8 cellular contexts compared by ENCODE assay signal in genomic region chr6:108492131-108492766, GRCh38.
DNase-seq lines count a peak whose midpoint lies in the region; ATAC-seq and TF ChIP-seq lines count a peak whose summit lies in the region.

No MANE protein-coding gene starts in this region.

- H3K27me3 ChIP-seq in sigmoid colon: no peaks in the 10 kb centered on the region

- H3K36me3 ChIP-seq in SK-N-MC (ENCODE audit: insufficient read depth, low read length): no peaks in the 10 kb centered on the region
- no peaks in the 10 kb centered on the region for H3K36me3 ChIP-seq in sigmoid colon

- no peak overlapping the region for H3K27ac Mint-ChIP-seq in mesothelial cell of epicardium

- H3K9ac ChIP-seq in SK-N-MC (ENCODE audit: insufficient read length): no peak overlapping the region

- ATAC-seq in HG03039 (IDR thresholded peaks at IDR 0.05; ENCODE audit: unreplicated experiment): no peak

- peaks cover 1% of the 10 kb centered on the region for H3K36me3 Mint-ChIP-seq in mesothelial cell of epicardium

- TF ChIP-seq POLR2A in sigmoid colon (IDR thresholded peaks at IDR 0.05): no peak

- no peaks in the 10 kb centered on the region for H3K4me1 ChIP-seq in sigmoid colon

- DNase-seq in Daoy (ENCODE audit: low read depth): peak; percentile 22
- DNase-seq in SK-N-MC (ENCODE audit: low read depth, low spot score): peak; percentile 53
- DNase-seq in fibroblast of the aortic adventitia (ENCODE audit: low read depth): peak; percentile 75
- DNase-seq in retinal pigment epithelial cell (ENCODE audit: low read depth): no peak
- no peak for DNase-seq in sigmoid colon
- no peak for DNase-seq in mesothelial cell of epicardium (ENCODE audit: low spot score in 2 of 2, unreplicated experiment in 2 of 2)

- no peaks in the 10 kb centered on the region for H3K9me3 Mint-ChIP-seq in mesothelial cell of epicardium

- no peaks in the 10 kb centered on the region for H3K27me3 Mint-ChIP-seq in mesothelial cell of epicardium (ENCODE audit: low read depth)

- H3K4me1 Mint-ChIP-seq in mesothelial cell of epicardium: no peaks in the 10 kb centered on the region

- H3K9me3 ChIP-seq in SK-N-MC (ENCODE audit: low read depth, low read length) (no peaks in the 10 kb centered on the region), sigmoid colon (no peaks in the 10 kb centered on the region)

- TF ChIP-seq CTCF in fibroblast of the aortic adventitia (IDR thresholded peaks at IDR 0.05; ENCODE audit: insufficient read depth, low read length): peak; percentile 74
- TF ChIP-seq CTCF in retinal pigment epithelial cell (conservative IDR thresholded peaks at IDR 0.05; ENCODE audit: low read depth, low read length): peak; percentile 74
- TF ChIP-seq CTCF in sigmoid colon (IDR thresholded peaks at IDR 0.05): peak in 2 of 4 experiments; percentile 34 to 44
- TF ChIP-seq CTCF in mesothelial cell of epicardium (IDR thresholded peaks at IDR 0.05; ENCODE audit: unreplicated experiment): no peak

- H3K4me3 Mint-ChIP-seq in mesothelial cell of epicardium: no peak overlapping the region

- H3K4me3 ChIP-seq in SK-N-MC (no peak overlapping the region), fibroblast of the aortic adventitia (ENCODE audit: low read depth, low read length) (no peak overlapping the region), retinal pigment epithelial cell (ENCODE audit: low read length) (no peak overlapping the region), sigmoid colon (no peak overlapping the region)

- peak; percentile 76 for TF ChIP-seq RAD21 in Ishikawa (IDR thresholded peaks at IDR 0.05; ENCODE audit: low read depth)

- H3K27ac ChIP-seq in SK-N-MC: no peak overlapping the region
- no peak overlapping the region for H3K27ac ChIP-seq in sigmoid colon

- intact Hi-C loops in sigmoid colon (cut with DNase I): loop anchor here (10.0 kb wide), 1 partner anchor 377 kb away; no protein-coding TSS in a partner anchor

- TF ChIP-seq EP300 in Ishikawa (IDR thresholded peaks at IDR 0.05; ENCODE audit: borderline replicate concordance) (no peak), sigmoid colon (IDR thresholded peaks at IDR 0.05) (no peak)

TF ChIP-seq in Ishikawa, 13 proteins besides CTCF, POLR2A, EP300 and RAD21:
- TF ChIP-seq FOXM1 (IDR thresholded peaks at IDR 0.05; ENCODE audit: borderline replicate concordance, low read depth) (no peak), ZBTB7A (IDR thresholded peaks at IDR 0.05; ENCODE audit: low read depth) (no peak), TEAD4 (IDR thresholded peaks at IDR 0.05) (no peak), YY1 (IDR thresholded peaks at IDR 0.05; ENCODE audit: low read depth) (no peak), TAF1 (IDR thresholded peaks at IDR 0.05; ENCODE audit: low read depth) (no peak)

Comparison
In these comparisons a context has a peak if more than half of its experiments do, and no peak if none do; other contexts are left out.
1. DNase-seq: peak in Daoy (single experiment), SK-N-MC (single experiment) and fibroblast of the aortic adventitia (single experiment); none in retinal pigment epithelial cell (single experiment), sigmoid colon (single experiment) and mesothelial cell of epicardium (0 of 2).